ENCODE assay signal across 19 cellular contexts in genomic region chr5:14353661-14354474, GRCh38.
"Had no signal": no experiment of that assay in that cellular context is flagged by ENCODE, and none has a peak within 500 bp of the region (broad histone marks: within the 10 kb centered on the region; RNA-seq: fewer than 3 reads in every experiment).

No MANE protein-coding gene starts in this region.

- H3K9me3 ChIP-seq: heart left ventricle, pancreas, sigmoid colon, thyroid gland had no signal

- H3K4me1 ChIP-seq: pancreas, thyroid gland had no signal

- H3K9me3 Mint-ChIP-seq: dendritic cell treated with granulocyte-macrophage colony-stimulating factor and Interleukin-4, amounts not matched to agents 40 ng/mL and 50 ng/mL, for 4 days; naive B cell; neural progenitor cell; stimulated activated memory B cell treated with anti-CD40 and anti-IgM and Interleukin-4, amounts not matched to agents 10 μg/mL and 1 μg/mL and 100 μg/mL, for 72 hours; T-helper 2 cell treated with Interferon-gamma antibody and Interleukin-4, amounts not matched to agents 5 μg/mL and 100 μg/mL, for 36 hours had no signal

- H3K4me3 Mint-ChIP-seq: dendritic cell treated with granulocyte-macrophage colony-stimulating factor and Interleukin-4, amounts not matched to agents 40 ng/mL and 50 ng/mL, for 4 days; effector memory CD8-positive, alpha-beta T cell; naive B cell; neural progenitor cell; stimulated activated memory B cell treated with anti-CD40 and anti-IgM and Interleukin-4, amounts not matched to agents 10 μg/mL and 1 μg/mL and 100 μg/mL, for 72 hours; T-helper 2 cell treated with Interferon-gamma antibody and Interleukin-4, amounts not matched to agents 5 μg/mL and 100 μg/mL, for 36 hours had no signal

- H3K27ac Mint-ChIP-seq: dendritic cell treated with granulocyte-macrophage colony-stimulating factor and Interleukin-4, amounts not matched to agents 40 ng/mL and 50 ng/mL, for 4 days; naive B cell; neural progenitor cell; stimulated activated memory B cell treated with anti-CD40 and anti-IgM and Interleukin-4, amounts not matched to agents 10 μg/mL and 1 μg/mL and 100 μg/mL, for 72 hours; T-helper 2 cell treated with Interferon-gamma antibody and Interleukin-4, amounts not matched to agents 5 μg/mL and 100 μg/mL, for 36 hours had no signal

- ATAC-seq: activated CD4-positive, CD25-positive, alpha-beta regulatory T cell treated with anti-CD3 and anti-CD28 coated beads, Interleukin-2, amount 50 U/mL, for 24 hours; effector memory CD8-positive, alpha-beta T cell; heart left ventricle; left colon; stimulated activated memory B cell treated with anti-CD40 and anti-IgM and Interleukin-4, amounts not matched to agents 10 μg/mL and 1 μg/mL and 100 μg/mL, for 72 hours had no signal

- H3K9ac ChIP-seq: neural progenitor cell had no signal

- H2AFZ ChIP-seq: neural progenitor cell had no signal

- H3K4me2 ChIP-seq: neural progenitor cell had no signal

- H3K27ac ChIP-seq: epithelial cell of prostate, heart left ventricle, neural progenitor cell, pancreas, sigmoid colon, thyroid gland had no signal

- H3K27me3 Mint-ChIP-seq: dendritic cell treated with granulocyte-macrophage colony-stimulating factor and Interleukin-4, amounts not matched to agents 40 ng/mL and 50 ng/mL, for 4 days; naive B cell; stimulated activated memory B cell treated with anti-CD40 and anti-IgM and Interleukin-4, amounts not matched to agents 10 μg/mL and 1 μg/mL and 100 μg/mL, for 72 hours had no signal

- DNase-seq: activated CD4-positive, alpha-beta T cell treated with anti-CD3 and anti-CD28 coated beads, Interleukin-2, amount 50 U/mL, for 1 hour; activated naive CD4-positive, alpha-beta T cell treated with anti-CD3 and anti-CD28 coated beads, Interleukin-2, amount 50 U/mL, for 16 hours; amniotic stem cell; effector memory CD8-positive, alpha-beta T cell; heart left ventricle; left colon; naive B cell; pancreas; sigmoid colon; stimulated activated CD4-positive, alpha-beta T cell treated with anti-CD3 and anti-CD28 coated beads, Interleukin-12 subunit alpha, Interleukin-12 subunit beta, amount 100 ng/mL, for 4 hours; stimulated activated CD4-positive, alpha-beta T cell treated with anti-CD3 and anti-CD28 coated beads, Interleukin-2, amount 100 ng/mL, for 24 hours; thyroid gland had no signal

- H3K27me3 ChIP-seq: heart left ventricle, neural progenitor cell, pancreas, sigmoid colon, thyroid gland had no signal

- H3K36me3 ChIP-seq: neural progenitor cell, pancreas, thyroid gland had no signal

- H3K4me3 ChIP-seq: heart left ventricle, lung, neural progenitor cell, pancreas, sigmoid colon, thyroid gland had no signal
